15 cellular contexts compared by ENCODE assay signal in the genomic region with DNA sequence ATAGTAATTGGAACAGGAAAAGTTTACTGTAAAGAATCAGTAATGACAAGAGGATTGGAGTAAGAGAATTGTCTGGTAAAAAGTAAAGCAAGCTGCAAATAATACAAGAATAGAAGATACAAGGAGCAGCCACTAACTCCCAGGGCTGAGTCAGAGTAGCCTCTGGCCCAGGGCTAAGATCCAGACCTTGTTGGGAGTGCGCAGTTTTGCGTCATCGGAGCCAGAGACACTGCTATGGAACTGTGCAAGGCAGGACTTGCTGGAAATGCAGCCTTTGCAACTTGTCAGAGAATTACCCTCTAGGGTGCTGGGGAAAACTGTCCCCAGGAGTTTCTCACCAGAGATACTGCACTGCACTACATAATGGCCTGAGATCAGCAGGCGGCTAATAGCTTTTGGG.
A peak's percentile ranks its signal among the peaks of the same experiment; 100 is the strongest.
DNase-seq lines count a peak whose midpoint lies in the region; ATAC-seq and TF ChIP-seq lines count a peak whose summit lies in the region.
"Had no signal": no experiment of that assay in that cellular context is flagged by ENCODE, and none has a peak within 500 bp of the region (broad histone marks: within the 10 kb centered on the region; RNA-seq: fewer than 3 reads in every experiment).

No MANE protein-coding gene starts in this region.

- H3K9ac ChIP-seq in trophoblast cell (ENCODE audit: low read length) = no peak overlapping the region

- no peaks in the 10 kb centered on the region for H3K79me2 ChIP-seq in trophoblast cell (ENCODE audit: control insufficient read depth, insufficient read depth, low read length, poor library complexity)

- H3K27me3 ChIP-seq in trophoblast cell (ENCODE audit: insufficient read depth, low read length) = no peaks in the 10 kb centered on the region

- H3K79me1 ChIP-seq in trophoblast cell (ENCODE audit: low read length) = no peaks in the 10 kb centered on the region

- H3K36me3 Mint-ChIP-seq in activated CD4-positive, alpha-beta T cell treated with anti-CD3 and anti-CD28 coated beads, Interleukin-2, amount 10 ng/mL, durations not matched to agents 7 days and 5 days (ENCODE audit: low read depth) = no peaks in the 10 kb centered on the region

- H3K4me2 ChIP-seq in trophoblast cell (ENCODE audit: low read length) = no peak overlapping the region

- CTCF ChIA-PET in activated CD4-positive, alpha-beta T cell treated with anti-CD3 and anti-CD28 coated beads, Interleukin-2, amount 10 ng/mL, durations not matched to agents 7 days and 5 days (lab: Charles Lee) = no interaction called here

- POLR2A ChIA-PET in activated CD4-positive, alpha-beta T cell treated with anti-CD3 and anti-CD28 coated beads, Interleukin-2, amount 10 ng/mL, durations not matched to agents 7 days and 5 days (lab: Charles Lee) = no interaction called here

- no peak overlapping the region for H4K12ac ChIP-seq in trophoblast cell (ENCODE audit: low read depth, low read length)

- H3K36me3 ChIP-seq in trophoblast cell (ENCODE audit: control insufficient read depth in 1 of 2, insufficient read depth in 2 of 2, low read length in 2 of 2) = no peaks in the 10 kb centered on the region

- no peak for ATAC-seq in GM19328 (IDR thresholded peaks at IDR 0.05; ENCODE audit: unreplicated experiment)

- no peaks in the 10 kb centered on the region for H3K4me1 Mint-ChIP-seq in activated CD4-positive, alpha-beta T cell treated with anti-CD3 and anti-CD28 coated beads, Interleukin-2, amount 10 ng/mL, durations not matched to agents 7 days and 5 days
- H3K4me1 Mint-ChIP-seq: H9 had no signal

- H2BK12ac ChIP-seq in trophoblast cell (ENCODE audit: low read length) = no peak overlapping the region

- no peak overlapping the region for H3K4me3 Mint-ChIP-seq in activated CD4-positive, alpha-beta T cell treated with anti-CD3 and anti-CD28 coated beads, Interleukin-2, amount 10 ng/mL, durations not matched to agents 7 days and 5 days
- H3K4me3 Mint-ChIP-seq: H9, IgD-negative memory B cell had no signal

- H2BK120ac ChIP-seq in trophoblast cell (ENCODE audit: insufficient read depth, low read length, poor library complexity) = no peak overlapping the region

- no peaks in the 10 kb centered on the region for H3K9me3 Mint-ChIP-seq in activated CD4-positive, alpha-beta T cell treated with anti-CD3 and anti-CD28 coated beads, Interleukin-2, amount 10 ng/mL, durations not matched to agents 7 days and 5 days

- WGBS in trophoblast cell (ENCODE audit: extremely low coverage, insufficient coverage, insufficient read length) = no CpG with 5 or more reads among the region's 4 CpGs

- H3K27me3 Mint-ChIP-seq in activated CD4-positive, alpha-beta T cell treated with anti-CD3 and anti-CD28 coated beads, Interleukin-2, amount 10 ng/mL, durations not matched to agents 7 days and 5 days = no peaks in the 10 kb centered on the region
- H3K27me3 Mint-ChIP-seq: IgD-negative memory B cell had no signal

- H3K14ac ChIP-seq in trophoblast cell (ENCODE audit: low read length) = no peak overlapping the region

- no peak overlapping the region for H4K91ac ChIP-seq in trophoblast cell (ENCODE audit: low read depth, low read length)

- no peak overlapping the region for H2AK5ac ChIP-seq in trophoblast cell (ENCODE audit: low read length)

- no peaks in the 10 kb centered on the region for H3K9me3 ChIP-seq in trophoblast cell (ENCODE audit: insufficient read depth, low read depth, low read length)

- peaks cover 0 to 2% of the 10 kb centered on the region in 2 experiments for H3K4me1 ChIP-seq in trophoblast cell (ENCODE audit: control insufficient read depth in 1 of 2, insufficient read depth in 2 of 2, low read length in 2 of 2)

- no peak overlapping the region for H2AFZ ChIP-seq in trophoblast cell (ENCODE audit: insufficient read depth, low read length, poor library complexity)

- DNase-seq in EH (ENCODE audit: low read depth) (peak; percentile 3), M059J (ENCODE audit: low read depth) (peak; percentile 58), fibroblast of mammary gland (ENCODE audit: low read depth) (peak; percentile 16), trophoblast cell (peak; percentile 18 to 49), cerebellar cortex (ENCODE audit: low spot score) (no peak), NCI-H1092 treated with DMSO at 0.1 percent for 48 hours (lab: John Stamatoyannopoulos, UW) (no peak)
- DNase-seq in activated CD4-positive, alpha-beta T cell treated with anti-CD3 and anti-CD28 coated beads, Interleukin-2, amount 10 ng/mL, durations not matched to agents 7 days and 5 days = no peak
- DNase-seq: C1 segment of cervical spinal cord, H9, Kasumi-1, NCI-H1436, NCI-H774 had no signal

- H3K27ac Mint-ChIP-seq in activated CD4-positive, alpha-beta T cell treated with anti-CD3 and anti-CD28 coated beads, Interleukin-2, amount 10 ng/mL, durations not matched to agents 7 days and 5 days = no peak overlapping the region
- H3K27ac Mint-ChIP-seq: H9, IgD-negative memory B cell had no signal

- no peak overlapping the region for H2BK5ac ChIP-seq in trophoblast cell (ENCODE audit: low read depth, low read length, poor library complexity)

- no peak overlapping the region for H4K8ac ChIP-seq in trophoblast cell (ENCODE audit: low read depth, low read length)

- no peak overlapping the region for H3K4ac ChIP-seq in trophoblast cell (ENCODE audit: low read depth, low read length)

- H3K4me3 ChIP-seq in fibroblast of mammary gland (ENCODE audit: control insufficient read depth, low read depth, low read length) = no peak overlapping the region
- no peak overlapping the region for H3K4me3 ChIP-seq in trophoblast cell (ENCODE audit: low read depth, low read length)
- H3K4me3 ChIP-seq: SK-N-MC had no signal

- no peak overlapping the region for H3K23ac ChIP-seq in trophoblast cell (ENCODE audit: low read length)

- H3K27ac ChIP-seq in trophoblast cell (ENCODE audit: low read depth, low read length) = no peak overlapping the region
- H3K27ac ChIP-seq: SK-N-MC had no signal

- no peak overlapping the region for H3K18ac ChIP-seq in trophoblast cell (ENCODE audit: low read length)

- TF ChIP-seq CTCF in fibroblast of mammary gland (conservative IDR thresholded peaks at IDR 0.05; ENCODE audit: control insufficient read depth, insufficient read depth, low read depth, low read length) = no peak

Comparison
In these comparisons a context has a peak if more than half of its experiments do, and no peak if none do; other contexts are left out.
1. DNase-seq: peak in EH (single experiment), M059J (single experiment), fibroblast of mammary gland (single experiment) and trophoblast cell (2 of 2); none in activated CD4-positive, alpha-beta T cell treated with anti-CD3 and anti-CD28 coated beads, Interleukin-2, amount 10 ng/mL, durations not matched to agents 7 days and 5 days (single experiment), cerebellar cortex (single experiment) and NCI-H1092 treated with DMSO at 0.1 percent for 48 hours (single experiment).